Comparison of ENCODE assay signal across 7 cellular contexts in the genomic region with DNA sequence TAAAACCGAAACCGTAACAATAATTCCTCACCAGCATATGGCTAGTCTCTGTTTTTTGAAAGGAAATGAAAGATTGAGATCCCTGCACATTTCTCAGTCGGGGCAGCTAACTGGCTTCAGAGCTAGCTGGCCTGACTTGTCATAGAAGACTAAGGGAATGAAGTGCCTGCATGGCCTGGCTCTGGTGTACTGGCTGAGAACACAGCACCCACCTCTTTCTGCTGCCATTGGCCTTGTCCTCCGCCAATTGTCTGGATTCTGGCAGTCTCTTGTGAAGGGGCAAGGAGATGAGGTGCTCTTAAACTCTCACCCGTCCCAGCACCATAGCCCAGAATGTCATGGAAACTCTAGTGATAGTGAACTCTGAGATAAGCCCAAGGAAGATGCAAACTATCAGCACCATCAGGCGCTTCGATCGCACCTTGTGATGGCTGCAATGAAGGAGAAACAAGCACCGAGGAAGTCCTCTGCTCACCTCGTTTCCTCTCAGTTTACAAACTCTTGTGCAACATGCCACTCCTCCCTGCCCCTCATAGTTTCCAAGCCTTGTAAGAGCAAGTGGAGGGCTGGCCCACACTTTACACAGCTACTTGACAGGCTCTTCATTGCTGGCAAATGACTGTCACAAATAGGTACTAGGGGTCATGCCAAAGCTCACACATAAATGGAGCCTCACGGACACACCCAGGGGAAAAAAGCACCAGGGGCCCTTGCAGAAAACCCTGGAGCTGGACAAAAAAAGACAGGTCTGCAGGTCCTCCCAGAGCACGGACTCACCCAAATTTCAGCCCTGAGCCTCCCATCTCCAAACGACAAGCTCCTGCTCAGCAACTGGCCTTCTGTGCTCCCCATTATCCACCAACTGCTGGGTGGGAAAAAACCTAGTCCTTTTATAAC. TPM values are rescaled to one million over a fixed set of nuclear protein-coding genes. Genes with fewer than 3 reads are reported as not detected.
DNase-seq lines count a peak whose midpoint lies in the region; ATAC-seq, FAIRE-seq and TF ChIP-seq lines count a peak whose summit lies in the region.

No MANE protein-coding gene starts in this region.

- no peaks in the 10 kb centered on the region for H3K9me3 ChIP-seq in sigmoid colon

- intact Hi-C loops in sigmoid colon (cut with DNase I): no loop called here

- FAIRE-seq in frontal cortex (lab: Jason Lieb, UNC): no peak

- H3K27ac ChIP-seq in sigmoid colon: peak overlapping the region in 3 of 4 donors; percentile 64 to 74 (median 69)

- in situ Hi-C loops in KBM-7 (cut with MboI; ENCODE audit: low pct_unique_long_range_greater_than_20kb, low sequenced_read_pairs): no loop called here

- ATAC-seq in GM21723 (IDR thresholded peaks at IDR 0.05; ENCODE audit: unreplicated experiment): no peak

- no peaks in the 10 kb centered on the region for H3K27me3 ChIP-seq in sigmoid colon

- peak overlapping the region in 2 of 4 donors; percentile 68 to 86 for H3K4me3 ChIP-seq in sigmoid colon

- DNase-seq in KBM-7: peak; percentile 53
- peak; percentile 30 to 49 for DNase-seq in activated CD4-positive, alpha-beta T cell treated with anti-CD3 and anti-CD28 coated beads, Interleukin-2, amount 50 U/mL, for 48 hours
- peak; percentile 17 for DNase-seq in fibroblast of gingiva (ENCODE audit: low read depth)
- DNase-seq in sigmoid colon: peak; percentile 32
- no peak for DNase-seq in germinal center (ENCODE audit: low spot score)
- no peak for DNase-seq in frontal cortex (ENCODE audit: low spot score in 2 of 2)

- TF ChIP-seq EP300 in sigmoid colon (IDR thresholded peaks at IDR 0.05): no peak

- 54 to 63% methylated on average over 13 of the region's 13 CpGs for WGBS in sigmoid colon, 2 donors

- peaks cover 0 to 18% (median 11%) of the 10 kb centered on the region in 4 donors for H3K36me3 ChIP-seq in sigmoid colon

- TF ChIP-seq CTCF in sigmoid colon (IDR thresholded peaks at IDR 0.05): no peak

- H3K4me1 ChIP-seq in sigmoid colon: peaks cover 0 to 31% (median 19%) of the 10 kb centered on the region in 4 donors

- no peak for TF ChIP-seq POLR2A in sigmoid colon (IDR thresholded peaks at IDR 0.05)

RNA-seq across cellular contexts. Expression of a gene that starts 16.4 kb away (rescaled TPM):
- total RNA-seq in sigmoid colon (10 to 100 TPM; 29.0 to 34.1 (median 31.7) TPM), frontal cortex (13.9 TPM)
- polyA plus RNA-seq in sigmoid colon: 10 to 100 TPM in 1 of 3 donors, 1 to 10 TPM in 2; 5.1 to 18.3 (median 5.4) TPM

RNA-seq across cellular contexts. Expression of a gene that starts 59.3 kb away (rescaled TPM):
- 10 to 100 TPM; 41.4 to 50.1 (median 44.7) TPM for total RNA-seq in sigmoid colon
- 10 to 100 TPM; 15.0 to 30.4 (median 20.6) TPM for polyA plus RNA-seq in sigmoid colon
- total RNA-seq in frontal cortex: 69.3 TPM

Comparison
In these comparisons a context has a peak if more than half of its experiments do, and no peak if none do; other contexts are left out.
1. DNase-seq: peak in KBM-7 (single experiment), activated CD4-positive, alpha-beta T cell treated with anti-CD3 and anti-CD28 coated beads, Interleukin-2, amount 50 U/mL, for 48 hours (2 of 2), fibroblast of gingiva (single experiment) and sigmoid colon (single experiment); none in germinal center (single experiment) and frontal cortex (0 of 2).